In the genomic region with DNA sequence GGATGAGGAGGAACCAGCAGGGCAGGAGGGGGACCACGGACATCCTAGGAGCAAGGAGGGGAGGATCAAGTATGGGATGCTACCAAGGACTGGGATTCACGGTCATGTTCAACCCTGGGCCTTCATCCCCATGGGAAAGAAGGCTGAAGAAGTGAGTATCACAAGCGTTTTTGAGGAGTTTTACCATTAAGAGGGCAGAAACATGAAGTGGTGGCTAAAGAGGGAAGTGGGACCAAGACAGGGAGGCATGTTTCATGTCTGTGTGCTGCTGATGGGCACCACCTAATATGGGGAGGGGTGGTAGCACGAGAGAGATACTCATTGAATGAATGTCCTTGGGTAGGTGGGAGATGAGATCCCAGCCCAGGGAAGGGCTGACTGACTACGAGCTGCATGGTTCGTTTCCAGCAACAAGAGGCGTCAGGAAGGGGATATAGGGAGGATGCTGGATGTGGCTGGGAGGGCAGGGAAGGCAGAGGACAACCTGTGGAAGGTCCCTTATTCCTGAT, we compare ENCODE assay signal across 1 cellular context.
TF ChIP-seq lines count a peak whose summit lies in the region.

No MANE protein-coding gene starts in this region.

TF ChIP-seq in WTC11, 78 proteins besides CTCF, POLR2A, EP300 and RAD21 (continued from another document):
- TF ChIP-seq, protein P1, sequence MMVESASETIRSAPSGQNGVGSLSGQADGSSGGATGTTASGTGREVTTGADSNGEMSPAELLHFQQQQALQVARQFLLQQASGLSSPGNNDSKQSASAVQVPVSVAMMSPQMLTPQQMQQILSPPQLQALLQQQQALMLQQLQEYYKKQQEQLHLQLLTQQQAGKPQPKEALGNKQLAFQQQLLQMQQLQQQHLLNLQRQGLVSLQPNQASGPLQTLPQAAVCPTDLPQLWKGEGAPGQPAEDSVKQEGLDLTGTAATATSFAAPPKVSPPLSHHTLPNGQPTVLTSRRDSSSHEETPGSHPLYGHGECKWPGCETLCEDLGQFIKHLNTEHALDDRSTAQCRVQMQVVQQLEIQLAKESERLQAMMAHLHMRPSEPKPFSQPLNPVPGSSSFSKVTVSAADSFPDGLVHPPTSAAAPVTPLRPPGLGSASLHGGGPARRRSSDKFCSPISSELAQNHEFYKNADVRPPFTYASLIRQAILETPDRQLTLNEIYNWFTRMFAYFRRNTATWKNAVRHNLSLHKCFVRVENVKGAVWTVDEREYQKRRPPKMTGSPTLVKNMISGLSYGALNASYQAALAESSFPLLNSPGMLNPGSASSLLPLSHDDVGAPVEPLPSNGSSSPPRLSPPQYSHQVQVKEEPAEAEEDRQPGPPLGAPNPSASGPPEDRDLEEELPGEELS (CRISPR knock-in tag; IDR thresholded peaks at IDR 0.05): no peak
- TF ChIP-seq ZNF396 (CRISPR knock-in tag; IDR thresholded peaks at IDR 0.05; ENCODE audit: borderline replicate concordance) (no peak), ZNF317 (CRISPR knock-in tag; IDR thresholded peaks at IDR 0.05; ENCODE audit: borderline replicate concordance, low read depth) (no peak), ZNF121 (CRISPR knock-in tag; IDR thresholded peaks at IDR 0.05) (no peak), ARID4B (CRISPR knock-in tag; IDR thresholded peaks at IDR 0.05; ENCODE audit: borderline replicate concordance) (no peak), ZNF512 (CRISPR knock-in tag; IDR thresholded peaks at IDR 0.05; ENCODE audit: borderline replicate concordance) (no peak), MYBL2 (CRISPR knock-in tag; IDR thresholded peaks at IDR 0.05) (no peak)
TF ChIP-seq in WTC11: peak in this region for 0.
